ENCODE assay signal across 13 cellular contexts in genomic region chr3:107675233-107675900, GRCh38.
DNase-seq lines count a peak whose midpoint lies in the region; ATAC-seq, FAIRE-seq and TF ChIP-seq lines count a peak whose summit lies in the region.
"Had no signal": no experiment of that assay in that cellular context is flagged by ENCODE, and none has a peak within 500 bp of the region (broad histone marks: within the 10 kb centered on the region; RNA-seq: fewer than 3 reads in every experiment).

No MANE protein-coding gene starts in this region.

- ATAC-seq in HG02840 (IDR thresholded peaks at IDR 0.05; ENCODE audit: low FRiP score, unreplicated experiment), result peak; percentile 50
- ATAC-seq in activated naive CD8-positive, alpha-beta T cell treated with anti-CD3 and anti-CD28 coated beads, Interleukin-2, amount 50 U/mL, for 24 hours, result no peak
- ATAC-seq: A549, body of pancreas, HCT116 had no signal

- FAIRE-seq in D721Med (lab: Jason Lieb, UNC), result no peak
- FAIRE-seq: A549, endothelial cell of umbilical vein had no signal

- H3K4me3 Mint-ChIP-seq in activated naive CD8-positive, alpha-beta T cell, result no peak overlapping the region
- H3K4me3 Mint-ChIP-seq in activated naive CD8-positive, alpha-beta T cell treated with anti-CD3 and anti-CD28 coated beads for 36 hours, result no peak overlapping the region
- H3K4me3 Mint-ChIP-seq in activated naive CD8-positive, alpha-beta T cell treated with anti-CD3 and anti-CD28 coated beads, Interleukin-2, amount 50 U/mL, for 24 hours, result peak overlapping the region; percentile 10

- H3K36me3 Mint-ChIP-seq in activated naive CD8-positive, alpha-beta T cell, result peaks cover 2% of the 10 kb centered on the region
- H3K36me3 Mint-ChIP-seq in activated naive CD8-positive, alpha-beta T cell treated with anti-CD3 and anti-CD28 coated beads for 36 hours, result no peaks in the 10 kb centered on the region
- no peaks in the 10 kb centered on the region for H3K36me3 Mint-ChIP-seq in activated naive CD8-positive, alpha-beta T cell treated with anti-CD3 and anti-CD28 coated beads, Interleukin-2, amount 50 U/mL, for 24 hours (ENCODE audit: low read depth)

- H3K27ac Mint-ChIP-seq in activated naive CD8-positive, alpha-beta T cell, result peak overlapping the region; percentile 31
- H3K27ac Mint-ChIP-seq in activated naive CD8-positive, alpha-beta T cell treated with anti-CD3 and anti-CD28 coated beads for 36 hours, result no peak overlapping the region
- no peak overlapping the region for H3K27ac Mint-ChIP-seq in activated naive CD8-positive, alpha-beta T cell treated with anti-CD3 and anti-CD28 coated beads, Interleukin-2, amount 50 U/mL, for 24 hours

- peaks cover 34% of the 10 kb centered on the region for H3K4me1 Mint-ChIP-seq in activated naive CD8-positive, alpha-beta T cell (ENCODE audit: low read depth)
- H3K4me1 Mint-ChIP-seq in activated naive CD8-positive, alpha-beta T cell treated with anti-CD3 and anti-CD28 coated beads for 36 hours, result peaks cover 27% of the 10 kb centered on the region
- H3K4me1 Mint-ChIP-seq in activated naive CD8-positive, alpha-beta T cell treated with anti-CD3 and anti-CD28 coated beads, Interleukin-2, amount 50 U/mL, for 24 hours, result peaks cover 29% of the 10 kb centered on the region

- TF ChIP-seq CTCF in D721Med (IDR thresholded peaks at IDR 0.05; ENCODE audit: insufficient read depth, missing control alignments), result no peak

- no peak for DNase-seq in activated naive CD8-positive, alpha-beta T cell treated with anti-CD3 and anti-CD28 coated beads for 36 hours
- no peak for DNase-seq in activated naive CD8-positive, alpha-beta T cell treated with anti-CD3 and anti-CD28 coated beads, Interleukin-2, amount 50 U/mL, for 24 hours
- DNase-seq in HK-2 (ENCODE audit: unreplicated experiment) (no peak), inferior parietal cortex (ENCODE audit: extremely low spot score) (no peak), amniotic stem cell (lab: John Stamatoyannopoulos, UW) (no peak), D721Med (ENCODE audit: insufficient read length, low spot score) (no peak)
- DNase-seq: body of pancreas, NCI-H510A had no signal

- H3K9me3 Mint-ChIP-seq in activated naive CD8-positive, alpha-beta T cell (ENCODE audit: low read depth), result no peaks in the 10 kb centered on the region
- H3K9me3 Mint-ChIP-seq in activated naive CD8-positive, alpha-beta T cell treated with anti-CD3 and anti-CD28 coated beads for 36 hours, result no peaks in the 10 kb centered on the region
- no peaks in the 10 kb centered on the region for H3K9me3 Mint-ChIP-seq in activated naive CD8-positive, alpha-beta T cell treated with anti-CD3 and anti-CD28 coated beads, Interleukin-2, amount 50 U/mL, for 24 hours

- H3K27me3 Mint-ChIP-seq in activated naive CD8-positive, alpha-beta T cell, result no peaks in the 10 kb centered on the region
- H3K27me3 Mint-ChIP-seq in activated naive CD8-positive, alpha-beta T cell treated with anti-CD3 and anti-CD28 coated beads for 36 hours, result no peaks in the 10 kb centered on the region
- no peaks in the 10 kb centered on the region for H3K27me3 Mint-ChIP-seq in activated naive CD8-positive, alpha-beta T cell treated with anti-CD3 and anti-CD28 coated beads, Interleukin-2, amount 50 U/mL, for 24 hours
